Comparison of ENCODE assay signal across 21 cellular contexts in the genomic region with DNA sequence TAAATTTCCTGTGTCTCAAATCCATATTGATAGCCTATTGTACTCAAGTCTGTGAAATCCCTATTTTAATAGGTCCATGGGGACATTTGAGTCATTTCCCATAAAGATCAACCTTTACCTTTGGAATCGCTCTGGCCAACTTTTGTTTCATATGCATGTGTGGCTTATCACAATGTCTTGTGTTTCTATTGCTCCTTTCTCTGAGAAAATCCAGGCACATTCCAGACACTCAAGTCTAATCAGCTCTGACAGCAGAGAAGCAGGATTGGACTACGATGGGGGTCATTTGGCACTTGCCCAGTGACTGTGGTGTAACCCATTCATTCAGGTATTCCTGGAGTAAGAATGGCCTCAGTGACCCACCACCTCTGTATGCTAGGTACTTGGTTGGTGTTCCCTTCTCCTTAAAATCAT. TPM values are rescaled to one million over a fixed set of nuclear protein-coding genes. Genes with fewer than 3 reads are reported as not detected.
DNase-seq lines count a peak whose midpoint lies in the region; ATAC-seq and TF ChIP-seq lines count a peak whose summit lies in the region.
"Had no signal": no experiment of that assay in that cellular context is flagged by ENCODE, and none has a peak within 500 bp of the region (broad histone marks: within the 10 kb centered on the region; RNA-seq: fewer than 3 reads in every experiment).

No MANE protein-coding gene starts in this region.

- H4K8ac ChIP-seq in neuronal stem cell (ENCODE audit: low read depth, low read length): no peak overlapping the region

- H2AK5ac ChIP-seq in neuronal stem cell (ENCODE audit: low read depth, low read length): no peak overlapping the region

- no peak overlapping the region for H3K18ac ChIP-seq in neuronal stem cell (ENCODE audit: low read length)

- H2AFZ ChIP-seq in neuronal stem cell (ENCODE audit: low read length) (no peak overlapping the region), Karpas-422 (ENCODE audit: low read length) (no peak overlapping the region)

- H4K20me1 ChIP-seq in Karpas-422 (ENCODE audit: insufficient read depth, low read depth, low read length): no peaks in the 10 kb centered on the region

- intact Hi-C loops in Calu3 (cut with micrococcal nuclease; ENCODE audit: unreplicated experiment): loop anchor here (2.0 to 10.0 kb wide), 4 partner anchors 52 to 451 kb away; no protein-coding TSS in a partner anchor

- H3K9me3 Mint-ChIP-seq in Calu3 (ENCODE audit: low read depth, unreplicated experiment): peaks cover 4% of the 10 kb centered on the region
- H3K9me3 Mint-ChIP-seq: activated CD4-positive, alpha-beta T cell treated with anti-CD3 and anti-CD28 coated beads, Interleukin-2, amount 10 ng/mL, durations not matched to agents 7 days and 5 days; activated naive CD4-positive, alpha-beta T cell treated with anti-CD3 and anti-CD28 coated beads, Interleukin-2, amount 10 ng/mL, durations not matched to agents 7 days and 5 days; dendritic cell treated with granulocyte-macrophage colony-stimulating factor and Interleukin-4, amounts not matched to agents 40 ng/mL and 50 ng/mL, for 4 days; memory B cell had no signal

- peak; percentile 60 for DNase-seq in Calu3
- DNase-seq in cardiac muscle cell (ENCODE audit: low read depth in 1 of 2, low spot score in 1 of 2): peak; percentile 93 to 94
- peak; percentile 12 for DNase-seq in neuronal stem cell (ENCODE audit: low spot score)
- DNase-seq in NCI-H2196 (lab: John Stamatoyannopoulos, UW; ENCODE audit: unreplicated experiment): no peak
- no peak for DNase-seq in NCI-H1105 (lab: John Stamatoyannopoulos, UW)
- no peak for DNase-seq in Karpas-422
- DNase-seq: activated CD4-positive, alpha-beta T cell treated with anti-CD3 and anti-CD28 coated beads, Interleukin-2, amount 10 ng/mL, durations not matched to agents 7 days and 5 days; activated CD8-positive, alpha-beta memory T cell treated with anti-CD3 and anti-CD28 coated beads, Interleukin-2, amount 50 U/mL, for 48 hours; activated naive CD4-positive, alpha-beta T cell treated with anti-CD3 and anti-CD28 coated beads, Interleukin-2, amount 10 ng/mL, durations not matched to agents 7 days and 5 days; CD4-positive, CD25-positive, alpha-beta regulatory T cell; NCI-H1417; NCI-H2171; NCI-H748 treated with DMSO at 0.1 percent for 48 hours; stimulated activated naive CD8-positive, alpha-beta T cell treated with anti-CD3 and anti-CD28 coated beads, Interleukin-15, Interleukin-2, amounts not matched to agents 100 U/mL and 50 U/mL, for 24 hours; upper lobe of left lung had no signal

- peak overlapping the region; percentile 87 for H3K27ac Mint-ChIP-seq in Calu3 (ENCODE audit: unreplicated experiment)
- H3K27ac Mint-ChIP-seq: activated CD4-positive, alpha-beta T cell treated with anti-CD3 and anti-CD28 coated beads, Interleukin-2, amount 10 ng/mL, durations not matched to agents 7 days and 5 days; activated naive CD4-positive, alpha-beta T cell treated with anti-CD3 and anti-CD28 coated beads, Interleukin-2, amount 10 ng/mL, durations not matched to agents 7 days and 5 days; CD4-positive, CD25-positive, alpha-beta regulatory T cell; dendritic cell treated with granulocyte-macrophage colony-stimulating factor and Interleukin-4, amounts not matched to agents 40 ng/mL and 50 ng/mL, for 4 days; memory B cell had no signal

- WGBS in neuronal stem cell (ENCODE audit: extremely low coverage in 2 of 2, insufficient read length in 2 of 2, insufficient replicate concordance in 1 of 2), 2 donors: no CpG with 5 or more reads among the region's 2 CpGs

- no peak overlapping the region for H3K14ac ChIP-seq in neuronal stem cell (ENCODE audit: low read length)

- ATAC-seq in SK-N-SH treated with all-trans-retinoic acid at 6 μM for 48 hours: peak; percentile 84
- ATAC-seq in GM18870 (IDR thresholded peaks at IDR 0.05; ENCODE audit: unreplicated experiment): no peak
- ATAC-seq: stimulated activated naive CD8-positive, alpha-beta T cell treated with anti-CD3 and anti-CD28 coated beads, Interleukin-15, Interleukin-2, amounts not matched to agents 100 U/mL and 50 U/mL, for 24 hours had no signal

- H3K36me3 ChIP-seq in cardiac muscle cell (no peaks in the 10 kb centered on the region), neuronal stem cell (replicated peaks in 1 of 2; ENCODE audit: control insufficient read depth in 2 of 2, insufficient read depth in 2 of 2, low read length in 2 of 2) (no peaks in the 10 kb centered on the region), Karpas-422 (ENCODE audit: insufficient read depth, low read length) (no peaks in the 10 kb centered on the region)
- H3K36me3 ChIP-seq: upper lobe of left lung had no signal

- H3K79me2 ChIP-seq in Karpas-422 (ENCODE audit: low read length): no peaks in the 10 kb centered on the region

- H3K9ac ChIP-seq in neuronal stem cell (ENCODE audit: low read depth, low read length, poor library complexity) (no peak overlapping the region), Karpas-422 (ENCODE audit: low read length) (no peak overlapping the region)

- no peak overlapping the region for H2BK15ac ChIP-seq in neuronal stem cell (ENCODE audit: low read length)

- H3K9me3 ChIP-seq in cardiac muscle cell (ENCODE audit: low read depth): no peaks in the 10 kb centered on the region
- H3K9me3 ChIP-seq in neuronal stem cell (replicated peaks in 1 of 2; ENCODE audit: control insufficient read depth in 2 of 2, insufficient read depth in 1 of 2, low read depth in 1 of 2, low read length in 2 of 2): peaks cover 0 to 2% of the 10 kb centered on the region in 2 donors
- H3K9me3 ChIP-seq in Karpas-422 (ENCODE audit: low read length): no peaks in the 10 kb centered on the region
- H3K9me3 ChIP-seq: upper lobe of left lung had no signal

- H3K27me3 ChIP-seq in cardiac muscle cell (no peaks in the 10 kb centered on the region), neuronal stem cell (ENCODE audit: control insufficient read depth in 3 of 3, insufficient read depth in 3 of 3, low read depth in 1 of 3, low read length in 3 of 3) (no peaks in the 10 kb centered on the region), Karpas-422 (ENCODE audit: low read length) (no peaks in the 10 kb centered on the region)
- H3K27me3 ChIP-seq: upper lobe of left lung had no signal

- peaks cover 6% of the 10 kb centered on the region for H3K36me3 Mint-ChIP-seq in Calu3 (ENCODE audit: insufficient read depth, unreplicated experiment)
- H3K36me3 Mint-ChIP-seq: activated naive CD4-positive, alpha-beta T cell treated with anti-CD3 and anti-CD28 coated beads, Interleukin-2, amount 10 ng/mL, durations not matched to agents 7 days and 5 days; CD4-positive, CD25-positive, alpha-beta regulatory T cell; memory B cell had no signal

- H3K27me3 Mint-ChIP-seq in Calu3 (ENCODE audit: unreplicated experiment): no peaks in the 10 kb centered on the region
- H3K27me3 Mint-ChIP-seq: dendritic cell treated with granulocyte-macrophage colony-stimulating factor and Interleukin-4, amounts not matched to agents 40 ng/mL and 50 ng/mL, for 4 days had no signal

- H3K4ac ChIP-seq in neuronal stem cell (ENCODE audit: low read length): no peak overlapping the region

- H2BK12ac ChIP-seq in neuronal stem cell (ENCODE audit: low read length): no peak overlapping the region

- no peak overlapping the region for H2BK5ac ChIP-seq in neuronal stem cell (ENCODE audit: low read length)

- H3K23ac ChIP-seq in neuronal stem cell (ENCODE audit: low read depth, low read length, poor library complexity): no peak overlapping the region

- H3K4me1 ChIP-seq in cardiac muscle cell (ENCODE audit: low read depth) (peaks cover 17% of the 10 kb centered on the region), neuronal stem cell (ENCODE audit: control insufficient read depth in 2 of 2, insufficient read depth in 1 of 2, low read depth in 1 of 2, low read length in 2 of 2) (peaks cover 0 to 4% of the 10 kb centered on the region in 2 donors), Karpas-422 (ENCODE audit: low read length) (no peaks in the 10 kb centered on the region)

- no peak overlapping the region for H2BK120ac ChIP-seq in neuronal stem cell (ENCODE audit: low read depth, low read length)

- CTCF ChIA-PET in Calu3 (lab: Charles Lee): interaction anchor here (1.0 to 1.3 kb wide), 2 partner anchors 64 to 132 kb away, joined by 3 to 4 read pairs; no protein-coding TSS in a partner anchor

- TF ChIP-seq CTCF in Calu3 (IDR thresholded peaks at IDR 0.05; ENCODE audit: unreplicated experiment) (no peak), cardiac muscle cell (IDR thresholded peaks at IDR 0.05; ENCODE audit: low read depth, low read length) (no peak)

- H3K4me1 Mint-ChIP-seq in Calu3 (ENCODE audit: low read depth, unreplicated experiment): peaks cover 42% of the 10 kb centered on the region
- H3K4me1 Mint-ChIP-seq: activated CD4-positive, alpha-beta T cell treated with anti-CD3 and anti-CD28 coated beads, Interleukin-2, amount 10 ng/mL, durations not matched to agents 7 days and 5 days; activated naive CD4-positive, alpha-beta T cell treated with anti-CD3 and anti-CD28 coated beads, Interleukin-2, amount 10 ng/mL, durations not matched to agents 7 days and 5 days; CD4-positive, CD25-positive, alpha-beta regulatory T cell; memory B cell had no signal

- no peaks in the 10 kb centered on the region for H3K9me2 ChIP-seq in Karpas-422 (replicated peaks; ENCODE audit: insufficient read depth, low read length)

- no peak overlapping the region for H3K4me3 Mint-ChIP-seq in Calu3 (ENCODE audit: low read depth, unreplicated experiment)
- H3K4me3 Mint-ChIP-seq: activated CD4-positive, alpha-beta T cell treated with anti-CD3 and anti-CD28 coated beads, Interleukin-2, amount 10 ng/mL, durations not matched to agents 7 days and 5 days; activated naive CD4-positive, alpha-beta T cell treated with anti-CD3 and anti-CD28 coated beads, Interleukin-2, amount 10 ng/mL, durations not matched to agents 7 days and 5 days; CD4-positive, CD25-positive, alpha-beta regulatory T cell; dendritic cell treated with granulocyte-macrophage colony-stimulating factor and Interleukin-4, amounts not matched to agents 40 ng/mL and 50 ng/mL, for 4 days; memory B cell; nephron had no signal

- peak overlapping the region; percentile 85 for H3K27ac ChIP-seq in cardiac muscle cell
- no peak overlapping the region for H3K27ac ChIP-seq in neuronal stem cell (replicated peaks; ENCODE audit: low read length)
- no peak overlapping the region for H3K27ac ChIP-seq in Karpas-422 (ENCODE audit: low read length)
- H3K27ac ChIP-seq: upper lobe of left lung had no signal

- H3K4me3 ChIP-seq in cardiac muscle cell (no peak overlapping the region), neuronal stem cell (ENCODE audit: low read length in 2 of 2) (no peak overlapping the region), Karpas-422 (ENCODE audit: low read length) (no peak overlapping the region)
- H3K4me3 ChIP-seq: upper lobe of left lung had no signal

- H4K91ac ChIP-seq in neuronal stem cell (ENCODE audit: low read depth, low read length, poor library complexity): no peak overlapping the region

- H3K79me1 ChIP-seq in neuronal stem cell (ENCODE audit: low read depth, low read length): no peaks in the 10 kb centered on the region

- H3K4me2 ChIP-seq in neuronal stem cell (ENCODE audit: insufficient read depth, low read length, poor library complexity, severe bottlenecking) (no peak overlapping the region), Karpas-422 (ENCODE audit: low read depth, low read length, poor library complexity, severe bottlenecking) (no peak overlapping the region)

- BruUV-seq in Calu3 (replicated peaks; lab: Mats Ljungman, UMichigan): no TSS peak

RNA-seq across cellular contexts. Expression of a gene that starts 48.4 kb away (rescaled TPM):
- 0.42 and 0.45 TPM in 2 replicates for total RNA-seq in Calu3 (2022)
- not detected in 2 replicates for total RNA-seq in cardiac muscle cell
- not detected in 2 replicates for polyA plus RNA-seq in cardiac muscle cell
- not detected for polyA plus RNA-seq in neuronal stem cell (2013, experiment 1 of 2)
- not detected for polyA plus RNA-seq in neuronal stem cell (2013, experiment 2 of 2)
- total RNA-seq in Karpas-422 (2014; rRNA removed; shearing (Covaris generic); ENCODE audit: low replicate concordance): not detected in 2 replicates
- total RNA-seq: activated CD4-positive, alpha-beta T cell treated with anti-CD3 and anti-CD28 coated beads, Interleukin-2, amount 10 ng/mL, durations not matched to agents 7 days and 5 days; CD4-positive, CD25-positive, alpha-beta regulatory T cell; LHCN-M2; upper lobe of left lung had no signal
- polyA plus RNA-seq: CD4-positive, CD25-positive, alpha-beta regulatory T cell had no signal

Comparison
In these comparisons a context has a peak if more than half of its experiments do, and no peak if none do; other contexts are left out.
1. DNase-seq: peak in Calu3 (single experiment), cardiac muscle cell (2 of 2) and neuronal stem cell (single experiment); none in NCI-H2196 (single experiment), NCI-H1105 (single experiment) and Karpas-422 (single experiment).